In the genomic region with DNA sequence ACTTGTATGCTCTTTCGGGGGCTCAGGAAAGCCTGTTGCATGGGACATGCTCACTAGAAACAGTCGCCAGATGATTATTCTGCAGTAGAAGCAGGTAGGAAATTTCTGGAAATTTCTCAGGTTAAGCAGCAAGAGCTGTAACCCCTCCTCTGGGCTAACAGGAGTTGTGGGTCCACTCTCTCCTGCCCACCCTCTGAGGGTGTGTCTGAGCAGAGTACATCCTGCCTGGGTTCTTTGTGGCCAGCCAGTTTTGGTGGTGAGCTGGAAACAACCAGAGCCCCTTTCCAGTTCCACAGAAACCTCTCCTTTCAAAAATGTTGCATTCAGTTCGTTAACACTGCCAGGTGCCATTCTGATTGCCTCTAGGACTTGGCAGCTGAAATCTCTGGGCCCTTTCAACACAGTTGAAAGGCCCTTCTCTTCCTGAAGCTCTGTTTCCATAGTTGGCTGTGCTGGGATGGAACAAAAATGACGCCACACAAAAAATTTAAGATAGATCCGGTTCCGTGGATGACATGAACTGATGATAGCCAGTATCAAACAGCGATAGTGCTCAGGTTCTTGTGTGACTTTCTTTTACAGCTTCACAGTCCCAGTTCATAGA, we compare ENCODE assay signal across 14 cellular contexts. TPM values are rescaled to one million over a fixed set of nuclear protein-coding genes. Genes with fewer than 3 reads are reported as not detected.
DNase-seq lines count a peak whose midpoint lies in the region; ATAC-seq and TF ChIP-seq lines count a peak whose summit lies in the region.
"Had no signal": no experiment of that assay in that cellular context is flagged by ENCODE, and none has a peak within 500 bp of the region (broad histone marks: within the 10 kb centered on the region; RNA-seq: fewer than 3 reads in every experiment).

No MANE protein-coding gene starts in this region.

- CTCF ChIA-PET in OCI-LY7 (lab: Charles Lee; ENCODE audit: unreplicated experiment) = interaction anchor here (0.6 kb wide), 1 partner anchor 177 kb away, joined by 3 read pairs; no protein-coding TSS in a partner anchor

- POLR2A ChIA-PET in OCI-LY7 (lab: Charles Lee) = interaction anchor here (0.7 kb wide), 1 partner anchor 146 kb away, joined by 3 read pairs; no protein-coding TSS in a partner anchor

- DNase-seq in GM23248 (no peak), right atrium auricular region (ENCODE audit: low spot score) (peak; percentile 38), stomach (no peak), hepatocyte (ENCODE audit: low spot score) (no peak), GDM1 (lab: John Stamatoyannopoulos, UW) (no peak), OCI-LY7 (ENCODE audit: low spot score) (no peak)
- no peak for DNase-seq in activated naive CD8-positive, alpha-beta T cell treated with anti-CD3 and anti-CD28 coated beads, Interleukin-2, amount 50 U/mL, for 24 hours
- DNase-seq: GOT3, NCI-H2029, upper lobe of right lung had no signal

- intact Hi-C loops in stomach (cut with DNase I; ENCODE audit: low total_unique reads) = loop anchor here (10.0 kb wide), 1 partner anchor 49 kb away; no protein-coding TSS in a partner anchor
- intact Hi-C loops in OCI-LY7 (cut with micrococcal nuclease; ENCODE audit: unreplicated experiment) = no loop called here

- 0 out of 2 replicates have a peak overlapping the region, but pooled peaks have one; percentile 12 for H3K27ac ChIP-seq in GM23248
- H3K27ac ChIP-seq in right atrium auricular region = peak overlapping the region; percentile 77 to 83
- H3K27ac ChIP-seq in stomach = peak overlapping the region in 4 of 5 donors; percentile 41 to 84 (median 58)
- no peak overlapping the region for H3K27ac ChIP-seq in hepatocyte
- no peak overlapping the region for H3K27ac ChIP-seq in OCI-LY7 (ENCODE audit: low read depth, low read length, poor library complexity, severe bottlenecking)
- H3K27ac ChIP-seq: parathyroid adenoma had no signal

- no peak for TF ChIP-seq EP300 in stomach (IDR thresholded peaks at IDR 0.05)

- no peaks in the 10 kb centered on the region for H3K9me3 ChIP-seq in GM23248 (ENCODE audit: low read depth)
- no peaks in the 10 kb centered on the region for H3K9me3 ChIP-seq in right atrium auricular region
- no peaks in the 10 kb centered on the region for H3K9me3 ChIP-seq in stomach
- no peaks in the 10 kb centered on the region for H3K9me3 ChIP-seq in hepatocyte (ENCODE audit: low read depth)
- no peaks in the 10 kb centered on the region for H3K9me3 ChIP-seq in OCI-LY7 (ENCODE audit: low read length)
- H3K9me3 ChIP-seq: upper lobe of right lung had no signal

- H3K4me3 ChIP-seq in GM23248 (no peak overlapping the region), right atrium auricular region (no peak overlapping the region), stomach (no peak overlapping the region), hepatocyte (no peak overlapping the region), OCI-LY7 (ENCODE audit: low read depth, low read length, poor library complexity, severe bottlenecking) (no peak overlapping the region)
- H3K4me3 ChIP-seq: K562, upper lobe of right lung had no signal

- no TSS peak for BruUV-seq in OCI-LY7 (replicated peaks; lab: Mats Ljungman, UMichigan)

- ATAC-seq in activated naive CD8-positive, alpha-beta T cell treated with anti-CD3 and anti-CD28 coated beads, Interleukin-2, amount 50 U/mL, for 24 hours = no peak
- ATAC-seq in HG02763 (IDR thresholded peaks at IDR 0.05; ENCODE audit: unreplicated experiment) = no peak
- ATAC-seq: K562, upper lobe of right lung had no signal

- no peak overlapping the region for H3K9ac ChIP-seq in GM23248
- H3K9ac ChIP-seq: parathyroid adenoma had no signal

- TF ChIP-seq CTCF in right atrium auricular region (IDR thresholded peaks at IDR 0.05) (no peak), stomach (IDR thresholded peaks at IDR 0.05) (no peak), hepatocyte (IDR thresholded peaks at IDR 0.05; ENCODE audit: poor library complexity) (no peak), OCI-LY7 (conservative IDR thresholded peaks at IDR 0.05; ENCODE audit: low read length) (no peak)

- peak overlapping the region; percentile 38 for H3K27ac Mint-ChIP-seq in activated naive CD8-positive, alpha-beta T cell treated with anti-CD3 and anti-CD28 coated beads, Interleukin-2, amount 50 U/mL, for 24 hours

- H4K20me1 ChIP-seq in GM23248 (ENCODE audit: insufficient read depth) (no peaks in the 10 kb centered on the region), hepatocyte (ENCODE audit: insufficient read depth, poor library complexity, severe bottlenecking) (no peaks in the 10 kb centered on the region), OCI-LY7 (ENCODE audit: insufficient read depth, low read length) (no peaks in the 10 kb centered on the region)

- H3K4me1 Mint-ChIP-seq in activated naive CD8-positive, alpha-beta T cell treated with anti-CD3 and anti-CD28 coated beads, Interleukin-2, amount 50 U/mL, for 24 hours = peaks cover 10% of the 10 kb centered on the region

- H3K79me2 ChIP-seq in GM23248 (ENCODE audit: insufficient read depth) (peaks cover 36% of the 10 kb centered on the region), hepatocyte (no peaks in the 10 kb centered on the region), OCI-LY7 (ENCODE audit: insufficient read depth, low read depth, low read length) (no peaks in the 10 kb centered on the region)
- H3K79me2 ChIP-seq: parathyroid adenoma had no signal

- H3K4me2 ChIP-seq in GM23248 (ENCODE audit: unreplicated experiment) = no peak overlapping the region
- no peak overlapping the region for H3K4me2 ChIP-seq in hepatocyte
- no peak overlapping the region for H3K4me2 ChIP-seq in OCI-LY7 (ENCODE audit: low read length)

- H2AFZ ChIP-seq in GM23248 (no peak overlapping the region), hepatocyte (no peak overlapping the region), OCI-LY7 (ENCODE audit: low read length) (no peak overlapping the region)
- H2AFZ ChIP-seq: parathyroid adenoma had no signal

- H3K4me1 ChIP-seq in GM23248 (ENCODE audit: insufficient read depth) (peaks cover 43% of the 10 kb centered on the region), right atrium auricular region (peaks cover 0 to 81% of the 10 kb centered on the region in 2 donors), stomach (peaks cover 16 to 81% (median 58%) of the 10 kb centered on the region in 4 donors), hepatocyte (ENCODE audit: insufficient read depth) (no peaks in the 10 kb centered on the region), OCI-LY7 (ENCODE audit: insufficient read depth, low read length, poor library complexity, severe bottlenecking) (no peaks in the 10 kb centered on the region)
- H3K4me1 ChIP-seq: parathyroid adenoma had no signal

- WGBS in GM23248 (ENCODE audit: low coverage in 1 of 2, low lambda C conversion rate in 2 of 2, missing lambda C conversion rate in 2 of 2), 2 experiments = 71 to 78% methylated on average over 7 of the region's 7 CpGs
- WGBS in stomach, 5 donors = 72 to 96% (median 87%) methylated on average over 7 of the region's 7 CpGs
- WGBS in hepatocyte (ENCODE audit: low lambda C conversion rate, missing lambda C conversion rate) = 96% methylated on average over 7 of the region's 7 CpGs

- no peaks in the 10 kb centered on the region for H3K9me2 ChIP-seq in GM23248 (ENCODE audit: insufficient read depth)
- H3K9me2 ChIP-seq in hepatocyte (replicated peaks; ENCODE audit: insufficient read depth) = no peaks in the 10 kb centered on the region
- no peaks in the 10 kb centered on the region for H3K9me2 ChIP-seq in OCI-LY7 (ENCODE audit: insufficient read depth, low read length)

- H3K9me3 Mint-ChIP-seq in activated naive CD8-positive, alpha-beta T cell treated with anti-CD3 and anti-CD28 coated beads, Interleukin-2, amount 50 U/mL, for 24 hours = no peaks in the 10 kb centered on the region
- H3K9me3 Mint-ChIP-seq: T-helper 1 cell treated with Interleukin-12 subunit alpha and Interleukin-12 subunit beta and Interleukin-4 antibody, amounts not matched to agents 30 μg/mL and 1 μg/mL, for 36 hours had no signal

- H3K4me3 Mint-ChIP-seq in activated naive CD8-positive, alpha-beta T cell treated with anti-CD3 and anti-CD28 coated beads, Interleukin-2, amount 50 U/mL, for 24 hours = no peak overlapping the region
- H3K4me3 Mint-ChIP-seq: T-helper 1 cell treated with Interleukin-12 subunit alpha and Interleukin-12 subunit beta and Interleukin-4 antibody, amounts not matched to agents 30 μg/mL and 1 μg/mL, for 36 hours had no signal

- H3K27me3 ChIP-seq in GM23248 (replicated peaks; ENCODE audit: insufficient read depth) (no peaks in the 10 kb centered on the region), right atrium auricular region (no peaks in the 10 kb centered on the region), stomach (no peaks in the 10 kb centered on the region), hepatocyte (no peaks in the 10 kb centered on the region)
- H3K27me3 ChIP-seq: upper lobe of right lung had no signal

- in situ Hi-C loops in GM23248 (cut with MboI) = loop anchor here (10.0 kb wide), 1 partner anchor 169 kb away; the partner anchor contains the start of gene LPIN3

- H3K36me3 ChIP-seq in GM23248 (ENCODE audit: low read depth) = no peaks in the 10 kb centered on the region; the same call in 1 of the 2 replicates
- peaks cover 26% of the 10 kb centered on the region for H3K36me3 ChIP-seq in right atrium auricular region
- peaks cover 23 to 63% (median 54%) of the 10 kb centered on the region in 4 donors for H3K36me3 ChIP-seq in stomach
- no peaks in the 10 kb centered on the region for H3K36me3 ChIP-seq in hepatocyte (replicated peaks; ENCODE audit: insufficient read depth, low read depth)
- peaks cover 67% of the 10 kb centered on the region for H3K36me3 ChIP-seq in OCI-LY7 (ENCODE audit: insufficient read depth, low read length)

- H3K36me3 Mint-ChIP-seq in activated naive CD8-positive, alpha-beta T cell treated with anti-CD3 and anti-CD28 coated beads, Interleukin-2, amount 50 U/mL, for 24 hours (ENCODE audit: low read depth) = peaks cover 49% of the 10 kb centered on the region

- no peak for TF ChIP-seq POLR2A in stomach (IDR thresholded peaks at IDR 0.05)

- no peaks in the 10 kb centered on the region for H3K27me3 Mint-ChIP-seq in activated naive CD8-positive, alpha-beta T cell treated with anti-CD3 and anti-CD28 coated beads, Interleukin-2, amount 50 U/mL, for 24 hours

- peaks cover 23% of the 10 kb centered on the region for H3F3A ChIP-seq in GM23248 (ENCODE audit: insufficient read depth)

RNA-seq across cellular contexts. Expression of gene PLCG1, which starts 38.5 kb away (rescaled TPM):
- 29.8 and 32.6 TPM in 2 replicates for total RNA-seq in GM23248 (2014; rRNA removed; shearing (Covaris generic))
- 4.8 and 8.3 TPM in 2 replicates for polyA plus RNA-seq in GM23248 (2016; fragmentation: Nextera tagmentation; extraction: Ambion mirVana)
- total RNA-seq in right atrium auricular region = 10 to 100 TPM; 24.1 to 59.5 TPM
- 100 to 1,000 TPM in 2 of 5 donors, 10 to 100 TPM in 3; 37.9 to 576 (median 86.1) TPM for total RNA-seq in stomach
- polyA plus RNA-seq in stomach = 10 to 100 TPM; 16.3 to 32.9 (median 17.5) TPM
- total RNA-seq in hepatocyte = 48.5 and 73.2 TPM in 2 replicates
- 52.7 and 52.8 TPM in 2 replicates for polyA plus RNA-seq in hepatocyte
- total RNA-seq in OCI-LY7 (2014; rRNA removed; shearing (Covaris generic)) = 92.6 and 103 TPM in 2 replicates
- 121 TPM in 2 replicates for total RNA-seq in OCI-LY7 (2022)

Comparison
In these comparisons a context has a peak if more than half of its experiments do, and no peak if none do; other contexts are left out.
1. H3K27ac ChIP-seq: peak in GM23248 (single experiment), right atrium auricular region (2 of 2) and stomach (4 of 5); none in hepatocyte (single experiment) and OCI-LY7 (single experiment).